In the genomic region with DNA sequence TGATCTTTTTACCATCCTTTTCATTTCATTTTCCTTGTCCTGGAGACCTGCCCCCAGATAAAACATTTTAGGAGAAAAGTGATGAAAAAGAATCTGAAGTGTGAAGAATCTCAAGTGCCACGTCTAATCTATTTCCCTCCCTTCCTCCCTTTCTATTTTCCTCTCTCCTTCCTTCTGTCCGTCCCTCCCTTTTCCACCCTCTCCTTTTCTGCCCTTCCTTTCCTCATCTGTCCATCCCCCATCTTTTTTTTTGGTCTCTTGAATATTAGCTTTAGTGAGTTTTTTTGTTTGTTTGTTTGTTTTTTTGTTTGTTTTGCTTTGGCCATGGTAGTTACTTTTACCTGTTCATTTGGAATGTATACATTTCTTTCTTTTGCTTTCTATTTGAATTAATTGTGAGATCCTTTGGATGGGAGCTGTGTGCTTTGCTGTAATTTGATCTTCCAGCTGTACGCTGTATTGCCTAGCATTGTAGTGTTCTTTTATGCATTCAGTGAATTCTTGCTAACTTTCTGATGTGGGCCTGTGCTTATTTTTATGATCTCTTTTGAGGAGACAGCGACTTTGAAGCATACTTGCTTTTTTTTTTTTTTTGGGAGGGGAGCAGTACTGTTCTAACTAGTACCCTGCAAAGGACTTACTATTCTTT, we compare ENCODE assay signal across 14 cellular contexts. TPM values are rescaled to one million over a fixed set of nuclear protein-coding genes. Genes with fewer than 3 reads are reported as not detected.
A peak's percentile ranks its signal among the peaks of the same experiment; 100 is the strongest.
DNase-seq lines count a peak whose midpoint lies in the region; ATAC-seq and TF ChIP-seq lines count a peak whose summit lies in the region.
"Had no signal": no experiment of that assay in that cellular context is flagged by ENCODE, and none has a peak within 500 bp of the region (broad histone marks: within the 10 kb centered on the region; RNA-seq: fewer than 3 reads in every experiment).

No MANE protein-coding gene starts in this region.

- DNase-seq in NCI-H1105 treated with DMSO at 0.1 percent for 48 hours (lab: John Stamatoyannopoulos, UW) (peak; percentile 11), NCI-H1105 (lab: John Stamatoyannopoulos, UW) (no peak), NCI-H69 (lab: John Stamatoyannopoulos, UW) (peak; percentile 81), fibroblast of pulmonary artery (ENCODE audit: low read depth) (peak; percentile 34), sigmoid colon (no peak), kidney glomerular epithelial cell (lab: John Stamatoyannopoulos, UW) (no peak)
- no peak for DNase-seq in activated CD4-positive, alpha-beta T cell treated with anti-CD3 and anti-CD28 coated beads, Interleukin-2, amount 50 U/mL, for 1 hour
- DNase-seq: activated gamma-delta T cell treated with Interleukin-2 at 50 U/mL for 16 hours; CD8-positive, alpha-beta T cell; effector CD4-positive, alpha-beta T cell; stimulated activated naive B cell treated with anti-CD40 and anti-IgM and Interleukin-4, amounts not matched to agents 10 μg/mL and 1 μg/mL and 100 μg/mL, for 72 hours had no signal

- H3K4me3 ChIP-seq in fibroblast of pulmonary artery (replicated peaks; ENCODE audit: low read depth, low read length) = peak overlapping the region; percentile 6
- H3K4me3 ChIP-seq in sigmoid colon = peak overlapping the region in 1 of 4 donors; percentile 15
- H3K4me3 ChIP-seq: breast epithelium, SK-N-MC had no signal

- intact Hi-C loops in sigmoid colon (cut with DNase I) = loop anchor here (10.0 kb wide), 1 partner anchor 526 kb away; no protein-coding TSS in a partner anchor

- no peaks in the 10 kb centered on the region for H3K9me3 ChIP-seq in sigmoid colon
- H3K9me3 ChIP-seq: breast epithelium had no signal

- no peak for ATAC-seq in HG03457 (IDR thresholded peaks at IDR 0.05; ENCODE audit: unreplicated experiment)
- ATAC-seq: CD8-positive, alpha-beta T cell; stimulated activated naive B cell treated with anti-CD40 and anti-IgM and Interleukin-4, amounts not matched to agents 10 μg/mL and 1 μg/mL and 100 μg/mL, for 72 hours had no signal

- peak overlapping the region; percentile 79 to 90 (median 86) for H3K27ac ChIP-seq in sigmoid colon
- H3K27ac ChIP-seq: breast epithelium, SK-N-MC had no signal

- TF ChIP-seq CTCF in fibroblast of pulmonary artery (IDR thresholded peaks at IDR 0.05; ENCODE audit: low read length, missing control alignments) = no peak
- no peak for TF ChIP-seq CTCF in sigmoid colon (IDR thresholded peaks at IDR 0.05)

- H3K36me3 ChIP-seq in sigmoid colon = no peaks in the 10 kb centered on the region
- H3K36me3 ChIP-seq: breast epithelium had no signal

- TF ChIP-seq EP300 in sigmoid colon (IDR thresholded peaks at IDR 0.05) = no peak

- peaks cover 0 to 70% (median 55%) of the 10 kb centered on the region in 4 donors for H3K4me1 ChIP-seq in sigmoid colon
- H3K4me1 ChIP-seq: breast epithelium had no signal

- 78 to 90% methylated on average over 4 of the region's 4 CpGs for WGBS in sigmoid colon, 2 donors

- no peaks in the 10 kb centered on the region for H3K27me3 ChIP-seq in sigmoid colon
- H3K27me3 ChIP-seq: breast epithelium had no signal

- no peak for TF ChIP-seq POLR2A in sigmoid colon (IDR thresholded peaks at IDR 0.05)

RNA-seq across cellular contexts. Expression of gene CDIN1, which starts 19.2 kb away (rescaled TPM):
- total RNA-seq in sigmoid colon = 10 to 100 TPM; 14.9 to 55.9 (median 27.4) TPM
- 1 to 10 TPM; 1.8 to 2.8 (median 2.1) TPM for polyA plus RNA-seq in sigmoid colon

Comparison
In these comparisons a context has a peak if more than half of its experiments do, and no peak if none do; other contexts are left out.
1. DNase-seq: peak in NCI-H1105 treated with DMSO at 0.1 percent for 48 hours (single experiment), NCI-H69 (single experiment) and fibroblast of pulmonary artery (single experiment); none in NCI-H1105 (single experiment), sigmoid colon (single experiment), kidney glomerular epithelial cell (single experiment) and activated CD4-positive, alpha-beta T cell treated with anti-CD3 and anti-CD28 coated beads, Interleukin-2, amount 50 U/mL, for 1 hour (single experiment).